7 cellular contexts compared by ENCODE assay signal in genomic region chr17:75589919-75590303, GRCh38. TPM values are rescaled to one million over a fixed set of nuclear protein-coding genes. Genes with fewer than 3 reads are reported as not detected.
A peak's percentile ranks its signal among the peaks of the same experiment; 100 is the strongest.
DNase-seq lines count a peak whose midpoint lies in the region; ATAC-seq and TF ChIP-seq lines count a peak whose summit lies in the region.

No MANE protein-coding gene starts in this region.

- peak overlapping the region; percentile 93 for H3K4me2 ChIP-seq in hepatocyte

- WGBS in hepatocyte (ENCODE audit: low lambda C conversion rate, missing lambda C conversion rate), result 94% methylated on average over 25 of the region's 29 CpGs

- in situ Hi-C loops in HAP-1 (cut with MboI; ENCODE audit: low sequenced_read_pairs), result no loop called here

- intact Hi-C loops in left colon (cut with DNase I, micrococcal nuclease), result loop anchor here in 1 of 2 donors (5.0 kb wide), 1 partner anchor 163 kb away; no protein-coding TSS in a partner anchor

- peaks cover 26% of the 10 kb centered on the region for H3K27me3 Mint-ChIP-seq in type B pancreatic cell

- H3K27ac Mint-ChIP-seq in type B pancreatic cell, result no peak overlapping the region

- no peaks in the 10 kb centered on the region for H3K9me2 ChIP-seq in hepatocyte (replicated peaks; ENCODE audit: insufficient read depth)

- no peak overlapping the region for H3K4me3 Mint-ChIP-seq in type B pancreatic cell

- ATAC-seq in RWPE2 (ENCODE audit: low read depth), result no peak
- ATAC-seq in left colon, result no peak
- ATAC-seq in HG02798 (IDR thresholded peaks at IDR 0.05; ENCODE audit: poor library complexity, unreplicated experiment), result no peak

- peaks cover 4% of the 10 kb centered on the region for H3K4me1 ChIP-seq in HAP-1
- H3K4me1 ChIP-seq in RWPE2 (ENCODE audit: insufficient read depth, poor library complexity, severe bottlenecking), result no peaks in the 10 kb centered on the region
- peaks cover 15% of the 10 kb centered on the region for H3K4me1 ChIP-seq in hepatocyte (ENCODE audit: insufficient read depth)

- H4K20me1 ChIP-seq in hepatocyte (ENCODE audit: insufficient read depth, poor library complexity, severe bottlenecking), result no peaks in the 10 kb centered on the region

- H3K36me3 ChIP-seq in HAP-1 (replicated peaks) (no peaks in the 10 kb centered on the region), RWPE2 (ENCODE audit: low read depth) (no peaks in the 10 kb centered on the region), hepatocyte (replicated peaks; ENCODE audit: insufficient read depth, low read depth) (no peaks in the 10 kb centered on the region)

- H3K36me3 Mint-ChIP-seq in type B pancreatic cell, result no peaks in the 10 kb centered on the region

- H3K27ac ChIP-seq in RWPE2 (ENCODE audit: poor library complexity, severe bottlenecking), result no peak overlapping the region
- H3K27ac ChIP-seq in hepatocyte, result peak overlapping the region; percentile 56
- H3K27ac ChIP-seq in skin epidermis, result peak overlapping the region in 12 of 21 experiments; percentile 32 to 91 (median 78)

- no peak for DNase-seq in HAP-1 (ENCODE audit: low spot score in 2 of 2)
- no peak for DNase-seq in RWPE2 (ENCODE audit: low spot score)
- DNase-seq in hepatocyte (ENCODE audit: low spot score), result peak; percentile 12
- no peak for DNase-seq in left colon
- no peak for DNase-seq in type B pancreatic cell (ENCODE audit: extremely low spot score, unreplicated experiment)

- no peaks in the 10 kb centered on the region for H3K4me1 Mint-ChIP-seq in type B pancreatic cell (ENCODE audit: unreplicated experiment)

- no peak for TF ChIP-seq CTCF in RWPE2 (IDR thresholded peaks at IDR 0.05; ENCODE audit: poor library complexity, severe bottlenecking)
- no peak for TF ChIP-seq CTCF in hepatocyte (IDR thresholded peaks at IDR 0.05; ENCODE audit: poor library complexity)
- no peak for TF ChIP-seq CTCF in type B pancreatic cell (conservative IDR thresholded peaks at IDR 0.05)

- no peaks in the 10 kb centered on the region for H3K9me3 Mint-ChIP-seq in type B pancreatic cell

- no peak overlapping the region for H2AFZ ChIP-seq in hepatocyte

- peak overlapping the region; percentile 44 for H3K4me3 ChIP-seq in HAP-1
- peak overlapping the region; percentile 37 for H3K4me3 ChIP-seq in RWPE2 (ENCODE audit: severe bottlenecking)
- no peak overlapping the region for H3K4me3 ChIP-seq in hepatocyte
- peak overlapping the region; percentile 40 to 59 (median 53) for H3K4me3 ChIP-seq in skin epidermis

- H3K79me2 ChIP-seq in hepatocyte, result no peaks in the 10 kb centered on the region

- H3K27me3 ChIP-seq in HAP-1 (ENCODE audit: low read depth) (no peaks in the 10 kb centered on the region), RWPE2 (ENCODE audit: insufficient read depth, poor library complexity, severe bottlenecking) (no peaks in the 10 kb centered on the region), hepatocyte (no peaks in the 10 kb centered on the region)

- H3K9me3 ChIP-seq in HAP-1 (no peaks in the 10 kb centered on the region), RWPE2 (ENCODE audit: severe bottlenecking) (no peaks in the 10 kb centered on the region), hepatocyte (ENCODE audit: low read depth) (no peaks in the 10 kb centered on the region)

RNA-seq across cellular contexts. Expression of gene MYO15B, which starts 2.3 kb away (rescaled TPM):
- 99.8 and 153 TPM in 2 replicates for total RNA-seq in hepatocyte
- 124 and 132 TPM in 2 replicates for polyA plus RNA-seq in hepatocyte
- 100 to 1,000 TPM; 575 to 676 TPM for total RNA-seq in left colon
- 48.2 and 49.0 TPM in 2 replicates for total RNA-seq in type B pancreatic cell (ENCODE audit: low replicate concordance)

RNA-seq across cellular contexts. Expression of gene SMIM5, which starts 43.3 kb away (rescaled TPM):
- 4.1 and 4.5 TPM in 2 replicates for total RNA-seq in hepatocyte
- polyA plus RNA-seq in hepatocyte, result 6.8 and 7.7 TPM in 2 replicates
- 10 to 100 TPM; 15.4 to 28.3 TPM for total RNA-seq in left colon
- total RNA-seq in type B pancreatic cell (ENCODE audit: low replicate concordance), result 9.3 and 17.7 TPM in 2 replicates
